In genomic region chr11:64448599-64449380, GRCh38 we compare ENCODE assay signal across 8 cellular contexts.
DNase-seq lines count a peak whose midpoint lies in the region; ATAC-seq, FAIRE-seq and TF ChIP-seq lines count a peak whose summit lies in the region.

No MANE protein-coding gene starts in this region.

- CTCF ChIA-PET in CD8-positive, alpha-beta T cell (lab: Charles Lee): interaction anchor here (0.8 to 2.2 kb wide), 27 partner anchors 10 to 249 kb away, joined by 3 to 48 read pairs (median 4); no protein-coding TSS in a partner anchor
- CTCF ChIA-PET in HepG2 (lab: Yijun Ruan, JAX; ENCODE audit: low intra/inter-chr PET ratio, low total read pairs): interaction anchor here (1.2 to 2.2 kb wide), 3 partner anchors 202 to 239 kb away, joined by 4 to 13 read pairs (median 5); no protein-coding TSS in a partner anchor

- no peaks in the 10 kb centered on the region for H3K9me3 ChIP-seq in CD8-positive, alpha-beta T cell (ENCODE audit: low read length)
- no peaks in the 10 kb centered on the region for H3K9me3 ChIP-seq in HepG2 (ENCODE audit: low read length)

- H3K79me2 ChIP-seq in HepG2 (ENCODE audit: insufficient read depth, low read length): no peaks in the 10 kb centered on the region

- H4K20me1 ChIP-seq in HepG2 (ENCODE audit: insufficient read depth, low read length): no peaks in the 10 kb centered on the region

- no peaks in the 10 kb centered on the region for H3K36me3 ChIP-seq in CD8-positive, alpha-beta T cell (ENCODE audit: insufficient read depth, low read length)
- no peaks in the 10 kb centered on the region for H3K36me3 ChIP-seq in HepG2 (replicated peaks in 1 of 2; ENCODE audit: control insufficient read depth in 1 of 2, insufficient read depth in 2 of 2, low read length in 2 of 2)

- no peaks in the 10 kb centered on the region for H3K36me3 Mint-ChIP-seq in CD8-positive, alpha-beta T cell
- H3K36me3 Mint-ChIP-seq in HFFc6 (ENCODE audit: low read depth): no peaks in the 10 kb centered on the region
- no peaks in the 10 kb centered on the region for H3K36me3 Mint-ChIP-seq in dendritic cell treated with granulocyte-macrophage colony-stimulating factor and Interleukin-4, amounts not matched to agents 40 ng/mL and 50 ng/mL, for 4 days (ENCODE audit: low read depth)

- H3K4me2 ChIP-seq in HepG2 (ENCODE audit: low read depth, low read length): peak overlapping the region; percentile 41; the same call in 1 of the 2 replicates

- H3K4me3 ChIP-seq in CD8-positive, alpha-beta T cell (ENCODE audit: low read depth, low read length): peak overlapping the region; percentile 49
- H3K4me3 ChIP-seq in HepG2 (replicated peaks in 1 of 3; ENCODE audit: insufficient read depth in 1 of 3, low read depth in 2 of 3, low read length in 3 of 3): peak overlapping the region in 1 of 3 experiments; percentile 15; a peak in 1 of 6 replicates

- H3K27ac Mint-ChIP-seq in CD8-positive, alpha-beta T cell: peak overlapping the region; percentile 62
- no peak overlapping the region for H3K27ac Mint-ChIP-seq in HFFc6
- peak overlapping the region; percentile 93 for H3K27ac Mint-ChIP-seq in dendritic cell treated with granulocyte-macrophage colony-stimulating factor and Interleukin-4, amounts not matched to agents 40 ng/mL and 50 ng/mL, for 4 days

- H3K27ac ChIP-seq in CD8-positive, alpha-beta T cell (ENCODE audit: low read depth, low read length): no peak overlapping the region
- no peak overlapping the region for H3K27ac ChIP-seq in HepG2 (ENCODE audit: extremely low read length, insufficient read depth, low read length)

- TF ChIP-seq RAD21 in HepG2 (CRISPR knock-in tag; IDR thresholded peaks at IDR 0.05): peak; percentile 67

- H3K27me3 Mint-ChIP-seq in CD8-positive, alpha-beta T cell (ENCODE audit: low read depth): peaks cover 10% of the 10 kb centered on the region
- peaks cover 48% of the 10 kb centered on the region for H3K27me3 Mint-ChIP-seq in HFFc6 (ENCODE audit: insufficient read depth)
- no peaks in the 10 kb centered on the region for H3K27me3 Mint-ChIP-seq in dendritic cell treated with granulocyte-macrophage colony-stimulating factor and Interleukin-4, amounts not matched to agents 40 ng/mL and 50 ng/mL, for 4 days

- TF ChIP-seq EP300 in HepG2 (IDR thresholded peaks at IDR 0.05; ENCODE audit: low read depth in 2 of 2, low read length in 2 of 2) (no peak), HepG2 (CRISPR knock-in tag; IDR thresholded peaks at IDR 0.05; ENCODE audit: borderline replicate concordance) (no peak)

- no peak overlapping the region for H3K9ac ChIP-seq in HepG2 (ENCODE audit: insufficient read depth, low read depth, low read length)

- H3K4me1 ChIP-seq in CD8-positive, alpha-beta T cell (ENCODE audit: insufficient read depth, low read length): peaks cover 13% of the 10 kb centered on the region
- H3K4me1 ChIP-seq in HepG2 (ENCODE audit: insufficient read depth, low read length): peaks cover 17% of the 10 kb centered on the region

- BruUV-seq in HepG2 (replicated peaks; lab: Mats Ljungman, UMichigan): no TSS peak

- FAIRE-seq in HepG2 (lab: Jason Lieb, UNC): no peak

- intact Hi-C loops in CD8-positive, alpha-beta T cell (cut with DNase I, micrococcal nuclease): loop anchor here in 1 of 2 experiments (2.0 to 10.0 kb wide), 3 partner anchors 204 to 274 kb away; partner anchors contain the start of genes FERMT3 and NRXN2
- intact Hi-C loops in dendritic cell treated with granulocyte-macrophage colony-stimulating factor and Interleukin-4, amounts not matched to agents 40 ng/mL and 50 ng/mL, for 4 days (cut with micrococcal nuclease): loop anchor here (1.0 to 5.0 kb wide), 3 partner anchors 36 to 86 kb away; no protein-coding TSS in a partner anchor
- intact Hi-C loops in HepG2 (cut with micrococcal nuclease; ENCODE audit: unreplicated experiment): loop anchor here (5.0 kb wide), 1 partner anchor 204 kb away; no protein-coding TSS in a partner anchor

- in situ Hi-C loops in HepG2 (cut with HindIII; ENCODE audit: extremely low pct_ligation_motif_present, low pct_unique_long_range_greater_than_20kb): loop anchor here (10.0 kb wide), 1 partner anchor 206 kb away; no protein-coding TSS in a partner anchor

- no peak for TF ChIP-seq POLR2A in HepG2 (IDR thresholded peaks at IDR 0.05; ENCODE audit: insufficient read depth in 1 of 2, low read depth in 2 of 2, low read length in 2 of 2)

- no peaks in the 10 kb centered on the region for H3K9me3 Mint-ChIP-seq in CD8-positive, alpha-beta T cell
- no peaks in the 10 kb centered on the region for H3K9me3 Mint-ChIP-seq in HFFc6
- H3K9me3 Mint-ChIP-seq in dendritic cell treated with granulocyte-macrophage colony-stimulating factor and Interleukin-4, amounts not matched to agents 40 ng/mL and 50 ng/mL, for 4 days: no peaks in the 10 kb centered on the region

- H2AFZ ChIP-seq in HepG2 (ENCODE audit: low read length): no peak overlapping the region

- H3K4me1 Mint-ChIP-seq in CD8-positive, alpha-beta T cell (ENCODE audit: low read depth): peaks cover 14% of the 10 kb centered on the region
- H3K4me1 Mint-ChIP-seq in HFFc6 (ENCODE audit: low read depth): peaks cover 21% of the 10 kb centered on the region
- H3K4me1 Mint-ChIP-seq in dendritic cell treated with granulocyte-macrophage colony-stimulating factor and Interleukin-4, amounts not matched to agents 40 ng/mL and 50 ng/mL, for 4 days (ENCODE audit: low read depth): peaks cover 61% of the 10 kb centered on the region

- POLR2A ChIA-PET in CD8-positive, alpha-beta T cell (lab: Charles Lee): interaction anchor here (1.0 to 1.4 kb wide), 2 partner anchors 89 to 202 kb away, joined by 3 to 4 read pairs; no protein-coding TSS in a partner anchor
- POLR2A ChIA-PET in HepG2 (lab: Yijun Ruan, JAX): interaction anchor here (0.6 kb wide), 1 partner anchor 367 kb away, joined by 3 read pairs; no protein-coding TSS in a partner anchor

- 19% methylated on average over 15 of the region's 37 CpGs for WGBS in HepG2 (ENCODE audit: low lambda C conversion rate)

- peak; percentile 50 to 81 (median 67) for DNase-seq in CD8-positive, alpha-beta T cell
- DNase-seq in HFFc6: peak; percentile 39
- peak; percentile 41 for DNase-seq in NCI-H524 treated with DMSO at 0.1 percent for 48 hours (lab: John Stamatoyannopoulos, UW)
- DNase-seq in activated CD4-positive, alpha-beta T cell treated with anti-CD3 and anti-CD28 coated beads, Interleukin-2, amount 50 U/mL, for 24 hours (ENCODE audit: low read depth in 1 of 2, low spot score in 1 of 2): peak; percentile 47 to 60
- DNase-seq in HepG2 (ENCODE audit: low spot score): peak; percentile 53
- DNase-seq in stimulated activated CD4-positive, alpha-beta T cell treated with anti-CD3 and anti-CD28 coated beads, Interleukin-2, amount 100 ng/mL, for 4 hours (ENCODE audit: low read depth): peak; percentile 49
- DNase-seq in cortex of kidney (lab: John Stamatoyannopoulos, UW): no peak

- TF ChIP-seq CTCF in CD8-positive, alpha-beta T cell (IDR thresholded peaks at IDR 0.05): peak; percentile 70
- peak; percentile 84 for TF ChIP-seq CTCF in HFFc6 (IDR thresholded peaks at IDR 0.05)
- TF ChIP-seq CTCF in HepG2 (CRISPR knock-in tag; IDR thresholded peaks at IDR 0.05): peak; percentile 94

- ATAC-seq in CD8-positive, alpha-beta T cell: peak; percentile 65
- ATAC-seq in HepG2: peak; percentile 97

- no peaks in the 10 kb centered on the region for H3K27me3 ChIP-seq in CD8-positive, alpha-beta T cell (ENCODE audit: insufficient read depth, low read length)
- peaks cover 4 to 53% of the 10 kb centered on the region in 2 experiments; a peak in 3 of 5 replicates for H3K27me3 ChIP-seq in HepG2 (ENCODE audit: control insufficient read depth in 1 of 2, insufficient read depth in 2 of 2, low read length in 2 of 2)

- peak overlapping the region; percentile 85 for H3K4me3 Mint-ChIP-seq in CD8-positive, alpha-beta T cell
- peak overlapping the region; percentile 69 for H3K4me3 Mint-ChIP-seq in HFFc6
- peak overlapping the region; percentile 77 for H3K4me3 Mint-ChIP-seq in dendritic cell treated with granulocyte-macrophage colony-stimulating factor and Interleukin-4, amounts not matched to agents 40 ng/mL and 50 ng/mL, for 4 days

TF ChIP-seq in HepG2, 621 proteins besides CTCF, POLR2A, EP300 and RAD21 (continues in another document):
- TF ChIP-seq ZNF768 (CRISPR knock-in tag; IDR thresholded peaks at IDR 0.05) (peak; percentile 64; the same call in 1 of the 2 replicates), MYPOP (CRISPR knock-in tag; IDR thresholded peaks at IDR 0.05) (no peak), SIN3B (IDR thresholded peaks at IDR 0.05; ENCODE audit: low read length) (no peak), AHR (CRISPR knock-in tag; IDR thresholded peaks at IDR 0.05) (peak; percentile 23; the same call in 1 of the 2 replicates), ZNF598 (CRISPR knock-in tag; IDR thresholded peaks at IDR 0.05; ENCODE audit: borderline replicate concordance) (0 out of 2 replicates have a peak, but pooled peaks have one; percentile 17), ZSCAN20 (CRISPR knock-in tag; IDR thresholded peaks at IDR 0.05; ENCODE audit: borderline replicate concordance) (no peak), XRCC5 (optimal IDR thresholded peaks at IDR 0.05; ENCODE audit: low read length) (peak; percentile 24), ATF7-NPFF (CRISPR knock-in tag; IDR thresholded peaks at IDR 0.05; ENCODE audit: low read depth) (0 out of 2 replicates have a peak, but pooled peaks have one; percentile 7), FLYWCH1 (CRISPR knock-in tag; IDR thresholded peaks at IDR 0.05) (no peak), RBAK (CRISPR knock-in tag; IDR thresholded peaks at IDR 0.05) (0 out of 2 replicates have a peak, but pooled peaks have one; percentile 25)
- TF ChIP-seq, protein P1, sequence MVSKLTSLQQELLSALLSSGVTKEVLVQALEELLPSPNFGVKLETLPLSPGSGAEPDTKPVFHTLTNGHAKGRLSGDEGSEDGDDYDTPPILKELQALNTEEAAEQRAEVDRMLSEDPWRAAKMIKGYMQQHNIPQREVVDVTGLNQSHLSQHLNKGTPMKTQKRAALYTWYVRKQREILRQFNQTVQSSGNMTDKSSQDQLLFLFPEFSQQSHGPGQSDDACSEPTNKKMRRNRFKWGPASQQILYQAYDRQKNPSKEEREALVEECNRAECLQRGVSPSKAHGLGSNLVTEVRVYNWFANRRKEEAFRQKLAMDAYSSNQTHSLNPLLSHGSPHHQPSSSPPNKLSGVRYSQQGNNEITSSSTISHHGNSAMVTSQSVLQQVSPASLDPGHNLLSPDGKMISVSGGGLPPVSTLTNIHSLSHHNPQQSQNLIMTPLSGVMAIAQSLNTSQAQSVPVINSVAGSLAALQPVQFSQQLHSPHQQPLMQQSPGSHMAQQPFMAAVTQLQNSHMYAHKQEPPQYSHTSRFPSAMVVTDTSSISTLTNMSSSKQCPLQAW (CRISPR knock-in tag; IDR thresholded peaks at IDR 0.05): peak; percentile 26; the same call in 1 of the 2 replicates
